7 cellular contexts compared by ENCODE assay signal in genomic region chr11:31697049-31697448, GRCh38.
ATAC-seq lines count a peak whose summit lies in the region.

No MANE protein-coding gene starts in this region.

- ATAC-seq in GM18517 (IDR thresholded peaks at IDR 0.05; ENCODE audit: unreplicated experiment) (peak; percentile 100), GM19324 (IDR thresholded peaks at IDR 0.05; ENCODE audit: low FRiP score, unreplicated experiment) (peak; percentile 97), GM21381 (IDR thresholded peaks at IDR 0.05; ENCODE audit: unreplicated experiment) (peak; percentile 86), GM21825 (IDR thresholded peaks at IDR 0.05; ENCODE audit: unreplicated experiment) (peak; percentile 89), HG02885 (IDR thresholded peaks at IDR 0.05; ENCODE audit: poor library complexity, unreplicated experiment) (peak; percentile 100), HG03159 (IDR thresholded peaks at IDR 0.05; ENCODE audit: unreplicated experiment) (peak; percentile 79), HG03565 (IDR thresholded peaks at IDR 0.05; ENCODE audit: unreplicated experiment) (peak; percentile 98)

Comparison
In these comparisons a context has a peak if more than half of its experiments do, and no peak if none do; other contexts are left out.
1. Peak in every context shown above with its lines: ATAC-seq.